In the genomic region with DNA sequence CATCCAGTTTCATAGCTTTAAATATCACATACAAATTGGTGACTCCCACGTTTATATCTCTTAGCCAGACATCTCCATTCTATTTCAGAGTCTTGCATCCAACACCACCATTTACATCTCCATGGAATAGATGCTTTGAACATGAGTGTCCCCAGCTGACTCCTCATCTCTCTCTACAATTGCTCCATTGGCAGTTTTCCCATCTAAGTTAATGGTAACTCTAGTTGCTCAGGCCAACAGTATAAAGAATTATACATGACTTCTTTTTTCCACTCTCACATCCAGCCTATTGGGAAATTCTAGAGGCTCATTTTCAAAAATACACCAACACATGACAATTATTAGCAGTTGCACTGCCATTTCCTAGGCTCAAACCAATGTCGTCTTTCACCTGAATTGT, we compare ENCODE assay signal across 21 cellular contexts.
A peak's percentile ranks its signal among the peaks of the same experiment; 100 is the strongest.
DNase-seq lines count a peak whose midpoint lies in the region; ATAC-seq and TF ChIP-seq lines count a peak whose summit lies in the region.
"Had no signal": no experiment of that assay in that cellular context is flagged by ENCODE, and none has a peak within 500 bp of the region (broad histone marks: within the 10 kb centered on the region; RNA-seq: fewer than 3 reads in every experiment).

No MANE protein-coding gene starts in this region.

- DNase-seq in AG10803 (ENCODE audit: low read depth) (peak; percentile 42), GM04504 (ENCODE audit: low read depth) (peak; percentile 27), fibroblast of pulmonary artery (ENCODE audit: low read depth) (peak; percentile 3), sciatic nerve (ENCODE audit: low spot score) (no peak)
- no peak for DNase-seq in activated effector memory CD4-positive, alpha-beta T cell treated with Interleukin-2 at 50 U/mL for 16 hours
- DNase-seq in stimulated activated naive CD8-positive, alpha-beta T cell treated with anti-CD3 and anti-CD28 coated beads, Interleukin-15, amount 100 ng/mL, for 72 hours = no peak
- DNase-seq in stimulated activated naive B cell treated with anti-CD40 and anti-IgM and Interleukin-4, amounts not matched to agents 10 μg/mL and 1 μg/mL and 100 μg/mL, for 72 hours = no peak
- DNase-seq: activated CD4-positive, alpha-beta T cell treated with anti-CD3 and anti-CD28 coated beads, Interleukin-2, amount 10 ng/mL, durations not matched to agents 7 days and 5 days; activated CD8-positive, alpha-beta memory T cell treated with anti-CD3 and anti-CD28 coated beads, Interleukin-2, amount 10 ng/mL, durations not matched to agents 7 days and 5 days; CD4-positive, CD25-positive, alpha-beta regulatory T cell; cerebellar nuclear complex; DMS 273 treated with DMSO at 0.1 percent for 48 hours; hippocampal formation; MG63; NCI-H2029 treated with DMSO at 0.1 percent for 48 hours; NCI-H774; stimulated activated CD8-positive, alpha-beta memory T cell treated with anti-CD3 and anti-CD28 coated beads, Interleukin-4, amount 100 ng/mL, for 48 hours; T-helper 9 cell had no signal

- TF ChIP-seq CTCF in AG10803 (conservative IDR thresholded peaks at IDR 0.05; ENCODE audit: low read length) (no peak), fibroblast of pulmonary artery (IDR thresholded peaks at IDR 0.05; ENCODE audit: low read length, missing control alignments) (no peak)

- H3K4me3 Mint-ChIP-seq in stimulated activated naive CD8-positive, alpha-beta T cell treated with anti-CD3 and anti-CD28 coated beads, Interleukin-15, amount 100 ng/mL, for 72 hours = no peak overlapping the region
- no peak overlapping the region for H3K4me3 Mint-ChIP-seq in stimulated activated naive B cell treated with anti-CD40 and anti-IgM and Interleukin-4, amounts not matched to agents 10 μg/mL and 1 μg/mL and 100 μg/mL, for 72 hours
- H3K4me3 Mint-ChIP-seq: activated CD4-positive, alpha-beta T cell treated with anti-CD3 and anti-CD28 coated beads, Interleukin-2, amount 10 ng/mL, durations not matched to agents 7 days and 5 days; activated CD8-positive, alpha-beta memory T cell treated with anti-CD3 and anti-CD28 coated beads, Interleukin-2, amount 10 ng/mL, durations not matched to agents 7 days and 5 days; CD4-positive, CD25-positive, alpha-beta regulatory T cell; GM23338 had no signal

- H3K27ac Mint-ChIP-seq in stimulated activated naive CD8-positive, alpha-beta T cell treated with anti-CD3 and anti-CD28 coated beads, Interleukin-15, amount 100 ng/mL, for 72 hours = no peak overlapping the region
- no peak overlapping the region for H3K27ac Mint-ChIP-seq in stimulated activated naive B cell treated with anti-CD40 and anti-IgM and Interleukin-4, amounts not matched to agents 10 μg/mL and 1 μg/mL and 100 μg/mL, for 72 hours
- H3K27ac Mint-ChIP-seq: activated CD4-positive, alpha-beta T cell treated with anti-CD3 and anti-CD28 coated beads, Interleukin-2, amount 10 ng/mL, durations not matched to agents 7 days and 5 days; activated CD8-positive, alpha-beta memory T cell treated with anti-CD3 and anti-CD28 coated beads, Interleukin-2, amount 10 ng/mL, durations not matched to agents 7 days and 5 days; activated naive CD4-positive, alpha-beta T cell treated with anti-CD3 and anti-CD28 coated beads, Interleukin-2, amount 50 U/mL, for 72 hours; CD4-positive, CD25-positive, alpha-beta regulatory T cell; GM23338 had no signal

- intact Hi-C loops in sciatic nerve (cut with DNase I) = no loop called here

- H3K4me3 ChIP-seq in AG10803 (ENCODE audit: low read length) (no peak overlapping the region), fibroblast of pulmonary artery (replicated peaks; ENCODE audit: low read depth, low read length) (no peak overlapping the region)
- H3K4me3 ChIP-seq: GM23338, K562, MG63 had no signal

- no peaks in the 10 kb centered on the region for H3K27me3 Mint-ChIP-seq in stimulated activated naive CD8-positive, alpha-beta T cell treated with anti-CD3 and anti-CD28 coated beads, Interleukin-15, amount 100 ng/mL, for 72 hours
- H3K27me3 Mint-ChIP-seq in stimulated activated naive B cell treated with anti-CD40 and anti-IgM and Interleukin-4, amounts not matched to agents 10 μg/mL and 1 μg/mL and 100 μg/mL, for 72 hours = peaks cover 0 to 5% of the 10 kb centered on the region in 2 donors
- H3K27me3 Mint-ChIP-seq: activated CD4-positive, alpha-beta T cell treated with anti-CD3 and anti-CD28 coated beads, Interleukin-2, amount 10 ng/mL, durations not matched to agents 7 days and 5 days; activated CD8-positive, alpha-beta memory T cell treated with anti-CD3 and anti-CD28 coated beads, Interleukin-2, amount 10 ng/mL, durations not matched to agents 7 days and 5 days; CD4-positive, CD25-positive, alpha-beta regulatory T cell had no signal

- H3K36me3 Mint-ChIP-seq in stimulated activated naive B cell treated with anti-CD40 and anti-IgM and Interleukin-4, amounts not matched to agents 10 μg/mL and 1 μg/mL and 100 μg/mL, for 72 hours = no peaks in the 10 kb centered on the region
- H3K36me3 Mint-ChIP-seq: activated CD8-positive, alpha-beta memory T cell treated with anti-CD3 and anti-CD28 coated beads, Interleukin-2, amount 10 ng/mL, durations not matched to agents 7 days and 5 days; activated naive CD4-positive, alpha-beta T cell treated with anti-CD3 and anti-CD28 coated beads, Interleukin-2, amount 50 U/mL, for 72 hours; CD4-positive, CD25-positive, alpha-beta regulatory T cell had no signal

- H3K9me3 Mint-ChIP-seq in stimulated activated naive CD8-positive, alpha-beta T cell treated with anti-CD3 and anti-CD28 coated beads, Interleukin-15, amount 100 ng/mL, for 72 hours = no peaks in the 10 kb centered on the region
- H3K9me3 Mint-ChIP-seq in stimulated activated naive B cell treated with anti-CD40 and anti-IgM and Interleukin-4, amounts not matched to agents 10 μg/mL and 1 μg/mL and 100 μg/mL, for 72 hours = peaks cover 1 to 3% of the 10 kb centered on the region in 2 donors
- H3K9me3 Mint-ChIP-seq: activated CD4-positive, alpha-beta T cell treated with anti-CD3 and anti-CD28 coated beads, Interleukin-2, amount 10 ng/mL, durations not matched to agents 7 days and 5 days; GM23338 had no signal

- peak; percentile 49 for ATAC-seq in sciatic nerve
- no peak for ATAC-seq in stimulated activated naive CD8-positive, alpha-beta T cell treated with anti-CD3 and anti-CD28 coated beads, Interleukin-15, amount 100 ng/mL, for 72 hours
- no peak for ATAC-seq in stimulated activated naive B cell treated with anti-CD40 and anti-IgM and Interleukin-4, amounts not matched to agents 10 μg/mL and 1 μg/mL and 100 μg/mL, for 72 hours (replicated peaks)
- ATAC-seq: activated CD8-positive, alpha-beta memory T cell treated with anti-CD3 and anti-CD28 coated beads, Interleukin-2, amount 10 ng/mL, durations not matched to agents 7 days and 5 days; activated naive CD4-positive, alpha-beta T cell treated with anti-CD3 and anti-CD28 coated beads, Interleukin-2, amount 50 U/mL, for 72 hours; GM23338; K562 had no signal

- no peaks in the 10 kb centered on the region for H3K4me1 Mint-ChIP-seq in stimulated activated naive CD8-positive, alpha-beta T cell treated with anti-CD3 and anti-CD28 coated beads, Interleukin-15, amount 100 ng/mL, for 72 hours
- no peaks in the 10 kb centered on the region for H3K4me1 Mint-ChIP-seq in stimulated activated naive B cell treated with anti-CD40 and anti-IgM and Interleukin-4, amounts not matched to agents 10 μg/mL and 1 μg/mL and 100 μg/mL, for 72 hours
- H3K4me1 Mint-ChIP-seq: activated CD4-positive, alpha-beta T cell treated with anti-CD3 and anti-CD28 coated beads, Interleukin-2, amount 10 ng/mL, durations not matched to agents 7 days and 5 days; activated CD8-positive, alpha-beta memory T cell treated with anti-CD3 and anti-CD28 coated beads, Interleukin-2, amount 10 ng/mL, durations not matched to agents 7 days and 5 days; CD4-positive, CD25-positive, alpha-beta regulatory T cell had no signal

Comparison
In these comparisons a context has a peak if more than half of its experiments do, and no peak if none do; other contexts are left out.
1. DNase-seq: peak in AG10803 (single experiment), GM04504 (single experiment) and fibroblast of pulmonary artery (single experiment); none in sciatic nerve (single experiment), activated effector memory CD4-positive, alpha-beta T cell treated with Interleukin-2 at 50 U/mL for 16 hours (single experiment), stimulated activated naive CD8-positive, alpha-beta T cell treated with anti-CD3 and anti-CD28 coated beads, Interleukin-15, amount 100 ng/mL, for 72 hours (0 of 2) and stimulated activated naive B cell treated with anti-CD40 and anti-IgM and Interleukin-4, amounts not matched to agents 10 μg/mL and 1 μg/mL and 100 μg/mL, for 72 hours (single experiment).